ENCODE assay signal across 10 cellular contexts in the genomic region with DNA sequence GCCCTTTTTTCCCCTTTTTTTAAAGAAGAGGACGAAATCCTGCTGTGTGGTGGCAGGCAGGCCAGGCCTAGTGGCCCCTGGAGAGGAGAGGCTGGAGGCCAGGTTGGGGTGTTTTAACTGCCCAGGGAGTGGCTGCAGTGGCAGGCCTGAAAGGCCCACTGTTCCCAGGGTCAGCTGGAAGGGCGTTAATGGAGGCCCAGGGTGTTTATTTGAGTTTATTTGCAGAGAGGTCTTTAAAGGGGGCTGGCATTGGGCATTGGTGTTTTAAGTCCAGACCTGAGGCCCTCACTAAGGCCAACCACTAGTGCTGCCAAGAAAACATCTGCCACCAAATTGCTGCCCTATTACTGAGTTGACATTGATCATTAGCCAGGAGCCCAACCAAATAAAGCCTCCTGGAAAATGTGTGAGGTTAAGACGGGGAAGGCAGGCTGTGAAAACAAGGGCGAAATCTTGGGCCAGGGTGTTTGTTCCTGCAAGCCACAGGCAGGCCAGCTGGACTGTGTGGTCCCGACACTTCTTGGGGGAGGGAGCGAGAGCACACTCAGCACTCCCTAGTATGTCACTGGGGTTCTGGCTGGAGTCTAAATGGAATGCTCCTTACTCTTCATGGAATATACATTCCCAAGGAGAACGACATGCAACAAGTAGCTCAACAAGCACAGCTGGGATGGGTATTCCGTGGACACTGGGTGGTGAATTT. TPM values are rescaled to one million over a fixed set of nuclear protein-coding genes. Genes with fewer than 3 reads are reported as not detected.
DNase-seq lines count a peak whose midpoint lies in the region; ATAC-seq and TF ChIP-seq lines count a peak whose summit lies in the region.
"Had no signal": no experiment of that assay in that cellular context is flagged by ENCODE, and none has a peak within 500 bp of the region (broad histone marks: within the 10 kb centered on the region; RNA-seq: fewer than 3 reads in every experiment).

No MANE protein-coding gene starts in this region.

- no peak overlapping the region for H3K27ac ChIP-seq in CD8-positive, alpha-beta T cell (ENCODE audit: low read depth, low read length)
- peak overlapping the region; percentile 100 for H3K27ac ChIP-seq in left ventricle myocardium inferior (replicated peaks)

- H3K36me3 Mint-ChIP-seq in CD8-positive, alpha-beta T cell: peaks cover 35% of the 10 kb centered on the region
- H3K36me3 Mint-ChIP-seq in activated B cell treated with CpG ODN at 0.5 μM for 24 hours (ENCODE audit: low read depth): peaks cover 43% of the 10 kb centered on the region

- H3K4me3 Mint-ChIP-seq in CD8-positive, alpha-beta T cell: peak overlapping the region; percentile 35
- H3K4me3 Mint-ChIP-seq in activated B cell treated with CpG ODN at 0.5 μM for 24 hours: no peak overlapping the region
- H3K4me3 Mint-ChIP-seq: dendritic cell treated with granulocyte-macrophage colony-stimulating factor and Interleukin-4, amounts not matched to agents 40 ng/mL and 50 ng/mL, for 4 days had no signal

- H3K27me3 ChIP-seq in CD8-positive, alpha-beta T cell (ENCODE audit: insufficient read depth, low read length): no peaks in the 10 kb centered on the region
- H3K27me3 ChIP-seq in left ventricle myocardium inferior (ENCODE audit: low read depth): no peaks in the 10 kb centered on the region

- CTCF ChIA-PET in CD8-positive, alpha-beta T cell (lab: Charles Lee): interaction anchor here (0.8 to 5.0 kb wide), 7 partner anchors 13 to 227 kb away, joined by 3 to 34 read pairs (median 5); a partner anchor contains a TSS
- CTCF ChIA-PET in activated B cell treated with CpG ODN at 0.5 μM for 24 hours (lab: Charles Lee): interaction anchor here (1.1 to 2.2 kb wide), 3 partner anchors 16 to 50 kb away, joined by 3 to 7 read pairs (median 3); no protein-coding TSS in a partner anchor

- peaks cover 80% of the 10 kb centered on the region for H3K4me1 ChIP-seq in CD8-positive, alpha-beta T cell (ENCODE audit: insufficient read depth, low read length)
- H3K4me1 ChIP-seq in left ventricle myocardium inferior: peaks cover 99% of the 10 kb centered on the region

- POLR2A ChIA-PET in CD8-positive, alpha-beta T cell (lab: Charles Lee): no interaction called here
- POLR2A ChIA-PET in activated B cell treated with CpG ODN at 0.5 μM for 24 hours (lab: Charles Lee): interaction anchor here (0.6 to 16.8 kb wide), 2 partner anchors 16 to 119 kb away, joined by 3 to 763 read pairs; a partner anchor contains a TSS

- H3K27me3 Mint-ChIP-seq in CD8-positive, alpha-beta T cell (ENCODE audit: low read depth): no peaks in the 10 kb centered on the region
- no peaks in the 10 kb centered on the region for H3K27me3 Mint-ChIP-seq in activated B cell treated with CpG ODN at 0.5 μM for 24 hours
- H3K27me3 Mint-ChIP-seq: dendritic cell treated with granulocyte-macrophage colony-stimulating factor and Interleukin-4, amounts not matched to agents 40 ng/mL and 50 ng/mL, for 4 days had no signal

- no peaks in the 10 kb centered on the region for H3K9me3 Mint-ChIP-seq in CD8-positive, alpha-beta T cell
- no peaks in the 10 kb centered on the region for H3K9me3 Mint-ChIP-seq in activated B cell treated with CpG ODN at 0.5 μM for 24 hours
- H3K9me3 Mint-ChIP-seq: dendritic cell treated with granulocyte-macrophage colony-stimulating factor and Interleukin-4, amounts not matched to agents 40 ng/mL and 50 ng/mL, for 4 days had no signal

- peak overlapping the region; percentile 71 for H3K27ac Mint-ChIP-seq in CD8-positive, alpha-beta T cell
- peak overlapping the region; percentile 74 for H3K27ac Mint-ChIP-seq in activated B cell treated with CpG ODN at 0.5 μM for 24 hours
- H3K27ac Mint-ChIP-seq: dendritic cell treated with granulocyte-macrophage colony-stimulating factor and Interleukin-4, amounts not matched to agents 40 ng/mL and 50 ng/mL, for 4 days had no signal

- no peaks in the 10 kb centered on the region for H3K9me3 ChIP-seq in CD8-positive, alpha-beta T cell (ENCODE audit: low read length)
- H3K9me3 ChIP-seq in left ventricle myocardium inferior (replicated peaks): no peaks in the 10 kb centered on the region

- H3K4me3 ChIP-seq in CD8-positive, alpha-beta T cell (ENCODE audit: low read depth, low read length): no peak overlapping the region
- H3K4me3 ChIP-seq in left ventricle myocardium inferior: no peak overlapping the region

- H3K4me1 Mint-ChIP-seq in CD8-positive, alpha-beta T cell (ENCODE audit: low read depth): peaks cover 75% of the 10 kb centered on the region
- peaks cover 77% of the 10 kb centered on the region for H3K4me1 Mint-ChIP-seq in activated B cell treated with CpG ODN at 0.5 μM for 24 hours

- TF ChIP-seq CTCF in CD8-positive, alpha-beta T cell (IDR thresholded peaks at IDR 0.05): no peak
- TF ChIP-seq CTCF in activated B cell treated with CpG ODN at 0.5 μM for 24 hours (IDR thresholded peaks at IDR 0.05) (no peak), left ventricle myocardium inferior (IDR thresholded peaks at IDR 0.05; ENCODE audit: borderline replicate concordance) (no peak)

- no peak for DNase-seq in CD8-positive, alpha-beta T cell
- DNase-seq in activated B cell treated with CpG ODN at 0.5 μM for 24 hours (no peak), left ventricle myocardium inferior (peak; percentile 48), posterior cingulate gyrus (peak in 6 of 10 donors; percentile 43 to 88 (median 65)), NCI-H510A treated with DMSO at 0.1 percent for 48 hours (lab: John Stamatoyannopoulos, UW) (no peak), ecto neural progenitor cell (ENCODE audit: low spot score) (no peak), erythroblast (lab: John Stamatoyannopoulos, UW) (no peak)
- DNase-seq: NCI-H446 had no signal

- ATAC-seq in CD8-positive, alpha-beta T cell: no peak
- ATAC-seq in activated B cell treated with CpG ODN at 0.5 μM for 24 hours (ENCODE audit: low read depth): no peak
- ATAC-seq in HG02852 (IDR thresholded peaks at IDR 0.05; ENCODE audit: unreplicated experiment): no peak

- peaks cover 5% of the 10 kb centered on the region for H3K36me3 ChIP-seq in CD8-positive, alpha-beta T cell (ENCODE audit: insufficient read depth, low read length)
- H3K36me3 ChIP-seq in left ventricle myocardium inferior: no peaks in the 10 kb centered on the region

- no peak for TF ChIP-seq POLR2A in erythroblast (IDR thresholded peaks at IDR 0.05; ENCODE audit: low read length)

- intact Hi-C loops in CD8-positive, alpha-beta T cell (cut with DNase I, micrococcal nuclease): no loop called here
- intact Hi-C loops in activated B cell treated with CpG ODN at 0.5 μM for 24 hours (cut with micrococcal nuclease) (no loop called here), left ventricle myocardium inferior (cut with micrococcal nuclease) (no loop called here), posterior cingulate gyrus (cut with DNase I) (no loop called here)

RNA-seq across cellular contexts. Expression of a gene that starts 5.1 kb away (rescaled TPM):
- total RNA-seq in CD8-positive, alpha-beta T cell: 100 to 1,000 TPM; 126 to 133 TPM
- 218 and 225 TPM in 2 replicates for total RNA-seq in activated B cell treated with CpG ODN at 0.5 μM for 24 hours
- total RNA-seq in left ventricle myocardium inferior: 26.3 TPM

Comparison
In these comparisons a context has a peak if more than half of its experiments do, and no peak if none do; other contexts are left out.
1. DNase-seq: peak in left ventricle myocardium inferior (single experiment) and posterior cingulate gyrus (6 of 10); none in CD8-positive, alpha-beta T cell (0 of 7), activated B cell treated with CpG ODN at 0.5 μM for 24 hours (single experiment), NCI-H510A treated with DMSO at 0.1 percent for 48 hours (single experiment), ecto neural progenitor cell (single experiment) and erythroblast (0 of 2).